Comparison of ENCODE assay signal across 24 cellular contexts in genomic region chr18:60656563-60656962, GRCh38.
DNase-seq lines count a peak whose midpoint lies in the region; ATAC-seq, FAIRE-seq and TF ChIP-seq lines count a peak whose summit lies in the region.
"Had no signal": no experiment of that assay in that cellular context is flagged by ENCODE, and none has a peak within 500 bp of the region (broad histone marks: within the 10 kb centered on the region; RNA-seq: fewer than 3 reads in every experiment).

No MANE protein-coding gene starts in this region.

- FAIRE-seq in kidney (lab: Jason Lieb, UNC): no peak
- FAIRE-seq: astrocyte had no signal

- no peak overlapping the region for H3K9ac ChIP-seq in kidney (ENCODE audit: low read length in 2 of 2)
- H3K9ac ChIP-seq: parathyroid adenoma had no signal

- H3K9me3 Mint-ChIP-seq in stimulated activated naive B cell treated with anti-CD40 and anti-IgM and Interleukin-4, amounts not matched to agents 10 μg/mL and 1 μg/mL and 100 μg/mL, for 72 hours: no peaks in the 10 kb centered on the region
- H3K9me3 Mint-ChIP-seq: stimulated activated memory B cell treated with anti-CD40 and anti-IgM and Interleukin-4, amounts not matched to agents 10 μg/mL and 1 μg/mL and 100 μg/mL, for 72 hours had no signal

- TF ChIP-seq CTCF in kidney (IDR thresholded peaks at IDR 0.05; ENCODE audit: borderline replicate concordance, extremely low read depth, insufficient read depth): no peak

- H3K4me3 Mint-ChIP-seq in stimulated activated naive B cell treated with anti-CD40 and anti-IgM and Interleukin-4, amounts not matched to agents 10 μg/mL and 1 μg/mL and 100 μg/mL, for 72 hours: no peak overlapping the region
- H3K4me3 Mint-ChIP-seq: activated naive CD4-positive, alpha-beta T cell treated with anti-CD3 and anti-CD28 coated beads, Interleukin-2, amount 50 U/mL, for 24 hours; CD8-positive, alpha-beta memory T cell; natural killer cell treated with Interleukin-12 subunit alpha and Interleukin-12 subunit beta and Interleukin-15 and Interleukin-18, amount 100 ng/mL, for 72 hours; stimulated activated memory B cell treated with anti-CD40 and anti-IgM and Interleukin-4, amounts not matched to agents 10 μg/mL and 1 μg/mL and 100 μg/mL, for 72 hours had no signal

- H3K4me1 ChIP-seq in kidney (ENCODE audit: control insufficient read depth in 1 of 2, insufficient read depth in 1 of 2, low read depth in 1 of 2, low read length in 2 of 2): no peaks in the 10 kb centered on the region
- H3K4me1 ChIP-seq: parathyroid adenoma, sigmoid colon had no signal

- no peaks in the 10 kb centered on the region for H3K27me3 Mint-ChIP-seq in stimulated activated naive B cell treated with anti-CD40 and anti-IgM and Interleukin-4, amounts not matched to agents 10 μg/mL and 1 μg/mL and 100 μg/mL, for 72 hours
- H3K27me3 Mint-ChIP-seq: activated naive CD4-positive, alpha-beta T cell treated with anti-CD3 and anti-CD28 coated beads, Interleukin-2, amount 50 U/mL, for 24 hours; CD8-positive, alpha-beta memory T cell; natural killer cell treated with Interleukin-12 subunit alpha and Interleukin-12 subunit beta and Interleukin-15 and Interleukin-18, amount 100 ng/mL, for 72 hours; stimulated activated memory B cell treated with anti-CD40 and anti-IgM and Interleukin-4, amounts not matched to agents 10 μg/mL and 1 μg/mL and 100 μg/mL, for 72 hours had no signal

- H3K36me3 ChIP-seq in kidney (ENCODE audit: control insufficient read depth in 1 of 2, insufficient read depth in 2 of 2, low read length in 2 of 2): no peaks in the 10 kb centered on the region
- H3K36me3 ChIP-seq: sigmoid colon, thoracic aorta had no signal

- H3K36me3 Mint-ChIP-seq in stimulated activated naive B cell treated with anti-CD40 and anti-IgM and Interleukin-4, amounts not matched to agents 10 μg/mL and 1 μg/mL and 100 μg/mL, for 72 hours: no peaks in the 10 kb centered on the region
- H3K36me3 Mint-ChIP-seq: activated naive CD4-positive, alpha-beta T cell treated with anti-CD3 and anti-CD28 coated beads, Interleukin-2, amount 50 U/mL, for 24 hours; CD8-positive, alpha-beta memory T cell; natural killer cell treated with Interleukin-12 subunit alpha and Interleukin-12 subunit beta and Interleukin-15 and Interleukin-18, amount 100 ng/mL, for 72 hours; stimulated activated memory B cell treated with anti-CD40 and anti-IgM and Interleukin-4, amounts not matched to agents 10 μg/mL and 1 μg/mL and 100 μg/mL, for 72 hours had no signal

- no peak overlapping the region for H3K27ac Mint-ChIP-seq in stimulated activated naive B cell treated with anti-CD40 and anti-IgM and Interleukin-4, amounts not matched to agents 10 μg/mL and 1 μg/mL and 100 μg/mL, for 72 hours
- H3K27ac Mint-ChIP-seq: activated naive CD4-positive, alpha-beta T cell treated with anti-CD3 and anti-CD28 coated beads, Interleukin-2, amount 50 U/mL, for 24 hours; CD8-positive, alpha-beta memory T cell; natural killer cell treated with Interleukin-12 subunit alpha and Interleukin-12 subunit beta and Interleukin-15 and Interleukin-18, amount 100 ng/mL, for 72 hours; stimulated activated memory B cell treated with anti-CD40 and anti-IgM and Interleukin-4, amounts not matched to agents 10 μg/mL and 1 μg/mL and 100 μg/mL, for 72 hours had no signal

- intact Hi-C loops in kidney (cut with DNase I): no loop called here

- DNase-seq in MV-4-11 (lab: John Stamatoyannopoulos, UW) (peak; percentile 96), SKM-1 treated with dmso at 0.1 percent for 144 hours (lab: John Stamatoyannopoulos, UW; ENCODE audit: unreplicated experiment) (peak; percentile 94), kidney (no peak)
- no peak for DNase-seq in stimulated activated naive B cell treated with anti-CD40 and anti-IgM and Interleukin-4, amounts not matched to agents 10 μg/mL and 1 μg/mL and 100 μg/mL, for 72 hours
- no peak for DNase-seq in effector CD8-positive, alpha-beta T cell (lab: John Stamatoyannopoulos, UW)
- DNase-seq: CD8-positive, alpha-beta memory T cell; cerebellar nuclear complex; DMS79; HCEC 1CT; mesenchymal stem cell; NCI-H2171; NCI-H526 treated with DMSO at 0.1 percent for 48 hours; sigmoid colon; T1000 had no signal

- H3K4me1 Mint-ChIP-seq in stimulated activated naive B cell treated with anti-CD40 and anti-IgM and Interleukin-4, amounts not matched to agents 10 μg/mL and 1 μg/mL and 100 μg/mL, for 72 hours: peaks cover 2 to 6% of the 10 kb centered on the region in 2 donors
- H3K4me1 Mint-ChIP-seq: activated naive CD4-positive, alpha-beta T cell treated with anti-CD3 and anti-CD28 coated beads, Interleukin-2, amount 50 U/mL, for 24 hours; CD8-positive, alpha-beta memory T cell had no signal

- H3K9me3 ChIP-seq in kidney (ENCODE audit: control insufficient read depth in 1 of 2, low read length in 2 of 2): no peaks in the 10 kb centered on the region
- H3K9me3 ChIP-seq: sigmoid colon, thoracic aorta had no signal

- ATAC-seq in GM19395 (IDR thresholded peaks at IDR 0.05; ENCODE audit: unreplicated experiment) (peak; percentile 55), GM21737 (IDR thresholded peaks at IDR 0.05; ENCODE audit: unreplicated experiment) (no peak)
- ATAC-seq in stimulated activated naive B cell treated with anti-CD40 and anti-IgM and Interleukin-4, amounts not matched to agents 10 μg/mL and 1 μg/mL and 100 μg/mL, for 72 hours (replicated peaks): peak; percentile 45 to 54
- ATAC-seq: esophagus mucosa; SK-N-SH treated with all-trans-retinoic acid at 6 μM for 48 hours; stimulated activated memory B cell treated with anti-CD40 and anti-IgM and Interleukin-4, amounts not matched to agents 10 μg/mL and 1 μg/mL and 100 μg/mL, for 72 hours had no signal

- no peak overlapping the region for H3K4me3 ChIP-seq in kidney (ENCODE audit: low read length in 2 of 2)
- H3K4me3 ChIP-seq: sigmoid colon, thoracic aorta had no signal

- no peak overlapping the region for H3K27ac ChIP-seq in kidney (ENCODE audit: low read depth in 2 of 2, low read length in 2 of 2)
- H3K27ac ChIP-seq: parathyroid adenoma, sigmoid colon, thoracic aorta had no signal

Comparison
In these comparisons a context has a peak if more than half of its experiments do, and no peak if none do; other contexts are left out.
1. DNase-seq: peak in MV-4-11 (single experiment) and SKM-1 treated with dmso at 0.1 percent for 144 hours (single experiment); none in stimulated activated naive B cell treated with anti-CD40 and anti-IgM and Interleukin-4, amounts not matched to agents 10 μg/mL and 1 μg/mL and 100 μg/mL, for 72 hours (single experiment), effector CD8-positive, alpha-beta T cell (single experiment) and kidney (single experiment).